ENCODE assay signal across 31 cellular contexts in the genomic region with DNA sequence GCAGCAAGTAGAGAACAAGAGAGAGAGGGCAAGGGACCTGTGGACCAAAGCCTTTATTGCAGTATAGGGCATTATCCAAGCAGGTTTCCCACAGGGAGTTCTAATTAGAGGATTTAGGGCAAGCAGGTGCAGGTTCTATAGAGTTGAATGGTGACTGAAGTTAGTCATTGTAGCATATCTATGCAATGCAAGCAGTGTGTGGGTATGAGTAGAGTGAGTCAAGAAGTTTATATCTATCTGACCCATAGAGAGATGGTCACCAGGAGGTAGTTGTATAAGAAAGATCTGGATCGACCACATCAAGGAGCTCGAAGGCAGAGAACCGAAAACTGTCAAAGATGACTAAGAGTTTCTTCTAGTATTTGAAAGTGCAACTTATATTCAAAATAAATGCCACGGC.
"Had no signal": no experiment of that assay in that cellular context is flagged by ENCODE, and none has a peak within 500 bp of the region (broad histone marks: within the 10 kb centered on the region; RNA-seq: fewer than 3 reads in every experiment).

No MANE protein-coding gene starts in this region.

- H3K4me3 ChIP-seq: Peyer's patch, SJSA1 had no signal

- H3K27me3 Mint-ChIP-seq: activated CD4-positive, alpha-beta T cell treated with anti-CD3 and anti-CD28 coated beads, Interleukin-2, amount 10 ng/mL, durations not matched to agents 24 days and 14 days; activated CD8-positive, alpha-beta T cell treated with anti-CD3 and anti-CD28 coated beads for 36 hours; activated naive CD8-positive, alpha-beta T cell treated with anti-CD3 and anti-CD28 coated beads for 36 hours; activated T-helper 17 cell treated with anti-CD3 and anti-CD28 coated beads, Interleukin-2, amount 50 U/mL, for 72 hours had no signal

- H3K27ac Mint-ChIP-seq: activated CD4-positive, alpha-beta T cell treated with anti-CD3 and anti-CD28 coated beads, Interleukin-2, amount 10 ng/mL, durations not matched to agents 24 days and 14 days; activated CD8-positive, alpha-beta T cell treated with anti-CD3 and anti-CD28 coated beads for 36 hours; activated naive CD8-positive, alpha-beta T cell treated with anti-CD3 and anti-CD28 coated beads for 36 hours; activated T-cell treated with anti-CD3 and anti-CD28 coated beads, Interleukin-2, amount 50 U/mL, for 72 hours; activated T-helper 17 cell treated with anti-CD3 and anti-CD28 coated beads, Interleukin-2, amount 50 U/mL, for 72 hours; T-helper 1 cell treated with Interleukin-12 subunit alpha and Interleukin-12 subunit beta and Interleukin-4 antibody, amounts not matched to agents 30 μg/mL and 1 μg/mL, for 36 hours; T-helper 2 cell treated with Interferon-gamma antibody and Interleukin-4, amounts not matched to agents 5 μg/mL and 100 μg/mL, for 36 hours had no signal

- H3K36me3 ChIP-seq: brain microvascular endothelial cell, Peyer's patch, SJSA1 had no signal

- H3K9ac ChIP-seq: SK-N-SH had no signal

- H3K27me3 ChIP-seq: brain microvascular endothelial cell, Peyer's patch, SJSA1 had no signal

- H3K9me3 ChIP-seq: Peyer's patch, SJSA1, SK-N-SH had no signal

- H3K36me3 Mint-ChIP-seq: activated naive CD8-positive, alpha-beta T cell treated with anti-CD3 and anti-CD28 coated beads for 36 hours had no signal

- H3K4me3 Mint-ChIP-seq: activated CD4-positive, alpha-beta T cell treated with anti-CD3 and anti-CD28 coated beads, Interleukin-2, amount 10 ng/mL, durations not matched to agents 24 days and 14 days; activated CD8-positive, alpha-beta T cell treated with anti-CD3 and anti-CD28 coated beads for 36 hours; activated naive CD8-positive, alpha-beta T cell treated with anti-CD3 and anti-CD28 coated beads for 36 hours; activated T-cell treated with anti-CD3 and anti-CD28 coated beads, Interleukin-2, amount 50 U/mL, for 72 hours; activated T-helper 17 cell treated with anti-CD3 and anti-CD28 coated beads, Interleukin-2, amount 50 U/mL, for 72 hours; T-helper 1 cell treated with Interleukin-12 subunit alpha and Interleukin-12 subunit beta and Interleukin-4 antibody, amounts not matched to agents 30 μg/mL and 1 μg/mL, for 36 hours; T-helper 2 cell treated with Interferon-gamma antibody and Interleukin-4, amounts not matched to agents 5 μg/mL and 100 μg/mL, for 36 hours had no signal

- H3K4me2 ChIP-seq: SK-N-SH had no signal

- DNase-seq: activated CD4-positive, alpha-beta T cell treated with anti-CD3 and anti-CD28 coated beads, Interleukin-2, amount 10 ng/mL, durations not matched to agents 24 days and 14 days; activated CD4-positive, alpha-beta T cell treated with anti-CD3 and anti-CD28 coated beads, Interleukin-2, amount 50 U/mL, for 4 hours; activated CD8-positive, alpha-beta T cell treated with anti-CD3 and anti-CD28 coated beads for 36 hours; activated effector memory CD4-positive, alpha-beta T cell treated with anti-CD3 and anti-CD28 coated beads, Interleukin-2, amount 50 U/mL, for 16 hours; activated naive CD4-positive, alpha-beta T cell; activated naive CD4-positive, alpha-beta T cell treated with anti-CD3 and anti-CD28 coated beads, Interleukin-2, amount 50 U/mL, for 16 hours; activated naive CD8-positive, alpha-beta T cell treated with anti-CD3 and anti-CD28 coated beads for 36 hours; activated T-cell treated with anti-CD3 and anti-CD28 coated beads, Interleukin-2, amount 50 U/mL, for 1 hour; activated T-cell treated with anti-CD3 and anti-CD28 coated beads, Interleukin-2, amount 50 U/mL, for 72 hours; amniotic stem cell; aorta; brain microvascular endothelial cell; central memory CD4-positive, alpha-beta T cell; NCI-H1105 treated with DMSO at 0.1 percent for 48 hours; NCI-H1436; NCI-H187; NCI-H2029 treated with DMSO at 0.1 percent for 48 hours; NCI-H2107; NCI-H226; NCI-H446 treated with DMSO at 0.1 percent for 48 hours; NCI-H524; NCI-H69; PC-3; Peyer's patch; RPMI8226; SHP77 treated with DMSO at 0.1 percent for 48 hours; SK-N-SH had no signal

- H3K27ac ChIP-seq: brain microvascular endothelial cell, Peyer's patch, SJSA1 had no signal

- H3K4me1 ChIP-seq: Peyer's patch, SJSA1 had no signal

- H3K9me3 Mint-ChIP-seq: activated CD4-positive, alpha-beta T cell treated with anti-CD3 and anti-CD28 coated beads, Interleukin-2, amount 10 ng/mL, durations not matched to agents 24 days and 14 days; T-helper 1 cell treated with Interleukin-12 subunit alpha and Interleukin-12 subunit beta and Interleukin-4 antibody, amounts not matched to agents 30 μg/mL and 1 μg/mL, for 36 hours had no signal

- H3K4me1 Mint-ChIP-seq: activated CD4-positive, alpha-beta T cell treated with anti-CD3 and anti-CD28 coated beads, Interleukin-2, amount 10 ng/mL, durations not matched to agents 24 days and 14 days; activated naive CD8-positive, alpha-beta T cell treated with anti-CD3 and anti-CD28 coated beads for 36 hours; activated T-helper 17 cell treated with anti-CD3 and anti-CD28 coated beads, Interleukin-2, amount 50 U/mL, for 72 hours had no signal
